In genomic region chr1:167616521-167616920, GRCh38 we compare ENCODE assay signal across 11 cellular contexts. TPM values are rescaled to one million over a fixed set of nuclear protein-coding genes. Genes with fewer than 3 reads are reported as not detected.
DNase-seq lines count a peak whose midpoint lies in the region; ATAC-seq and TF ChIP-seq lines count a peak whose summit lies in the region.
"Had no signal": no experiment of that assay in that cellular context is flagged by ENCODE, and none has a peak within 500 bp of the region (broad histone marks: within the 10 kb centered on the region; RNA-seq: fewer than 3 reads in every experiment).

No MANE protein-coding gene starts in this region.

- no peak for TF ChIP-seq POLR2A in prostate gland (IDR thresholded peaks at IDR 0.05)

- peak overlapping the region; percentile 83 for H3K4me3 Mint-ChIP-seq in activated naive CD8-positive, alpha-beta T cell treated with anti-CD3 and anti-CD28 coated beads, Interleukin-2, amount 10 ng/mL, durations not matched to agents 7 days and 5 days
- H3K4me3 Mint-ChIP-seq in naive thymus-derived CD8-positive, alpha-beta T cell: peak overlapping the region in 9 of 10 donors; percentile 47 to 85 (median 79)

- H3K9me3 ChIP-seq in BLaER1 (peaks cover 22% of the 10 kb centered on the region), prostate gland (no peaks in the 10 kb centered on the region)

- H3K9ac ChIP-seq in BLaER1: peak overlapping the region; percentile 78

- intact Hi-C loops in prostate gland (cut with DNase I): no loop called here

- WGBS in prostate gland: 86% methylated on average over 8 of the region's 8 CpGs

- DNase-seq in GM12865 (ENCODE audit: low read depth): no peak
- no peak for DNase-seq in activated naive CD8-positive, alpha-beta T cell treated with anti-CD3 and anti-CD28 coated beads, Interleukin-2, amount 10 ng/mL, durations not matched to agents 7 days and 5 days
- DNase-seq in naive thymus-derived CD8-positive, alpha-beta T cell: no peak
- no peak for DNase-seq in hypothalamus (lab: John Stamatoyannopoulos, UW)
- no peak for DNase-seq in brain microvascular endothelial cell
- no peak for DNase-seq in prostate gland (ENCODE audit: low spot score)
- DNase-seq in NCI-H69 (lab: John Stamatoyannopoulos, UW): no peak
- DNase-seq: erythroblast, NCI-H2029, PC-9 had no signal

- no peak for ATAC-seq in activated naive CD8-positive, alpha-beta T cell treated with anti-CD3 and anti-CD28 coated beads, Interleukin-2, amount 10 ng/mL, durations not matched to agents 7 days and 5 days (ENCODE audit: low read depth)
- ATAC-seq in naive thymus-derived CD8-positive, alpha-beta T cell: no peak

- H3K27ac ChIP-seq in BLaER1 (peak overlapping the region; percentile 98), brain microvascular endothelial cell (no peak overlapping the region), prostate gland (no peak overlapping the region)
- H3K27ac ChIP-seq: PC-9 had no signal

- no peak for TF ChIP-seq CTCF in GM12865 (IDR thresholded peaks at IDR 0.05; ENCODE audit: insufficient read depth, low read depth, low read length, missing control alignments)
- no peak for TF ChIP-seq CTCF in brain microvascular endothelial cell (IDR thresholded peaks at IDR 0.05; ENCODE audit: low read depth, low read length, missing control alignments)
- no peak for TF ChIP-seq CTCF in prostate gland (IDR thresholded peaks at IDR 0.05)

- POLR2A ChIA-PET in activated naive CD8-positive, alpha-beta T cell treated with anti-CD3 and anti-CD28 coated beads, Interleukin-2, amount 10 ng/mL, durations not matched to agents 7 days and 5 days (lab: Charles Lee): interaction anchor here (1.2 to 6.0 kb wide), 5 partner anchors 13 to 740 kb away, joined by 3 to 92 read pairs (median 7); partner anchors contain the start of genes DCAF6, RCSD1 and TADA1
- POLR2A ChIA-PET in naive thymus-derived CD8-positive, alpha-beta T cell (lab: Charles Lee): interaction anchor here (0.6 to 8.4 kb wide), 10 partner anchors 8 to 397 kb away, joined by 3 to 276 read pairs (median 3); partner anchors contain the start of gene RCSD1

- no peaks in the 10 kb centered on the region for H4K20me1 ChIP-seq in BLaER1

- peak overlapping the region; percentile 78 for H3K4me2 ChIP-seq in BLaER1
- H3K4me2 ChIP-seq: PC-9 had no signal

- peak overlapping the region; percentile 94 for H3K27ac Mint-ChIP-seq in activated naive CD8-positive, alpha-beta T cell treated with anti-CD3 and anti-CD28 coated beads, Interleukin-2, amount 10 ng/mL, durations not matched to agents 7 days and 5 days
- peak overlapping the region; percentile 81 to 99 (median 91) for H3K27ac Mint-ChIP-seq in naive thymus-derived CD8-positive, alpha-beta T cell

- H3K27me3 ChIP-seq in BLaER1 (no peaks in the 10 kb centered on the region), brain microvascular endothelial cell (replicated peaks) (no peaks in the 10 kb centered on the region), prostate gland (replicated peaks; ENCODE audit: insufficient read depth) (no peaks in the 10 kb centered on the region)

- peaks cover 23% of the 10 kb centered on the region for H3K36me3 Mint-ChIP-seq in activated naive CD8-positive, alpha-beta T cell treated with anti-CD3 and anti-CD28 coated beads, Interleukin-2, amount 10 ng/mL, durations not matched to agents 7 days and 5 days
- H3K36me3 Mint-ChIP-seq in naive thymus-derived CD8-positive, alpha-beta T cell: no peaks in the 10 kb centered on the region

- peaks cover 73% of the 10 kb centered on the region for H3K4me1 ChIP-seq in BLaER1
- no peaks in the 10 kb centered on the region for H3K4me1 ChIP-seq in prostate gland (replicated peaks)

- H3K36me3 ChIP-seq in BLaER1 (no peaks in the 10 kb centered on the region), brain microvascular endothelial cell (replicated peaks) (no peaks in the 10 kb centered on the region), prostate gland (no peaks in the 10 kb centered on the region)

- peaks cover 7% of the 10 kb centered on the region for H3K9me3 Mint-ChIP-seq in activated naive CD8-positive, alpha-beta T cell treated with anti-CD3 and anti-CD28 coated beads, Interleukin-2, amount 10 ng/mL, durations not matched to agents 7 days and 5 days
- H3K9me3 Mint-ChIP-seq in naive thymus-derived CD8-positive, alpha-beta T cell: no peaks in the 10 kb centered on the region

- no peaks in the 10 kb centered on the region for H3K27me3 Mint-ChIP-seq in activated naive CD8-positive, alpha-beta T cell treated with anti-CD3 and anti-CD28 coated beads, Interleukin-2, amount 10 ng/mL, durations not matched to agents 7 days and 5 days
- H3K27me3 Mint-ChIP-seq in naive thymus-derived CD8-positive, alpha-beta T cell: no peaks in the 10 kb centered on the region

- H3K4me3 ChIP-seq in BLaER1 (peak overlapping the region; percentile 22; the same call in 1 of the 2 replicates), GM12865 (ENCODE audit: low read depth, low read length) (peak overlapping the region; percentile 41), brain microvascular endothelial cell (ENCODE audit: low read depth, low read length) (no peak overlapping the region), prostate gland (no peak overlapping the region)
- H3K4me3 ChIP-seq: PC-9 had no signal

- in situ Hi-C loops in brain microvascular endothelial cell (cut with HindIII; ENCODE audit: low pct_ligation_motif_present, low sequenced_read_pairs): no loop called here

- peaks cover 46% of the 10 kb centered on the region for H3K4me1 Mint-ChIP-seq in activated naive CD8-positive, alpha-beta T cell treated with anti-CD3 and anti-CD28 coated beads, Interleukin-2, amount 10 ng/mL, durations not matched to agents 7 days and 5 days
- H3K4me1 Mint-ChIP-seq in naive thymus-derived CD8-positive, alpha-beta T cell: peaks cover 45 to 86% (median 65%) of the 10 kb centered on the region in 4 donors

RNA-seq across cellular contexts. Expression of gene RCSD1, which starts 13.5 kb away (rescaled TPM):
- total RNA-seq in activated naive CD8-positive, alpha-beta T cell treated with anti-CD3 and anti-CD28 coated beads, Interleukin-2, amount 10 ng/mL, durations not matched to agents 7 days and 5 days: 100 to 1,000 TPM; 131 to 133 TPM
- total RNA-seq in naive thymus-derived CD8-positive, alpha-beta T cell: 100 to 1,000 TPM; 149 to 156 TPM
- 100 to 1,000 TPM; 121 to 132 (median 124) TPM for polyA plus RNA-seq in naive thymus-derived CD8-positive, alpha-beta T cell
- 10 to 100 TPM in 1 of 2 donors, 1 to 10 TPM in 1; 2.8 to 13.8 TPM for total RNA-seq in prostate gland
- total RNA-seq: PC-9 had no signal

Comparison
In these comparisons a context has a peak if more than half of its experiments do, and no peak if none do; other contexts are left out.
1. H3K4me3 ChIP-seq: peak in BLaER1 (single experiment) and GM12865 (single experiment); none in brain microvascular endothelial cell (single experiment) and prostate gland (0 of 2).
2. RNA of gene RCSD1, which starts 13.5 kb away (total RNA-seq): 149 to 156 TPM in naive thymus-derived CD8-positive, alpha-beta T cell and 131 to 133 TPM in activated naive CD8-positive, alpha-beta T cell treated with anti-CD3 and anti-CD28 coated beads, Interleukin-2, amount 10 ng/mL, durations not matched to agents 7 days and 5 days; 2.8 to 13.8 TPM in prostate gland; every median in the first group is over 4 times any median in the second.